ENCODE assay signal across 27 cellular contexts in genomic region chr20:8530022-8530421, GRCh38.
"Had no signal": no experiment of that assay in that cellular context is flagged by ENCODE, and none has a peak within 500 bp of the region (broad histone marks: within the 10 kb centered on the region; RNA-seq: fewer than 3 reads in every experiment).

No MANE protein-coding gene starts in this region.

- ATAC-seq: left lung; mucosa of descending colon; natural killer cell treated with Interleukin-12 subunit alpha and Interleukin-12 subunit beta and Interleukin-15 and Interleukin-18, amount 100 ng/mL, for 72 hours; right cardiac atrium; stimulated activated naive CD8-positive, alpha-beta T cell treated with anti-CD3 and anti-CD28 coated beads, Interleukin-15, Interleukin-2, amounts not matched to agents 100 U/mL and 50 U/mL, for 24 hours; T-helper 17 cell had no signal

- H3K9me3 ChIP-seq: breast epithelium, left lung, mucosa of descending colon, testis, transverse colon had no signal

- H3K4me1 Mint-ChIP-seq: activated CD4-positive, alpha-beta memory T cell treated with anti-CD3 and anti-CD28 coated beads, Interleukin-2, amount 10 ng/mL, durations not matched to agents 7 days and 5 days; activated CD4-positive, alpha-beta T cell treated with anti-CD3 and anti-CD28 coated beads, Interleukin-2, amount 10 ng/mL, durations not matched to agents 7 days and 5 days; activated naive CD4-positive, alpha-beta T cell treated with anti-CD3 and anti-CD28 coated beads, Interleukin-2, amount 10 ng/mL, durations not matched to agents 7 days and 5 days; activated naive CD8-positive, alpha-beta T cell treated with anti-CD3 and anti-CD28 coated beads, Interleukin-2, amount 10 ng/mL, durations not matched to agents 7 days and 5 days had no signal

- H3K4me1 ChIP-seq: breast epithelium, left lung, testis had no signal

- FAIRE-seq: endothelial cell of umbilical vein, islet of Langerhans had no signal

- H3K27me3 ChIP-seq: breast epithelium, left lung, testis, transverse colon had no signal

- H3K36me3 Mint-ChIP-seq: activated naive CD4-positive, alpha-beta T cell treated with anti-CD3 and anti-CD28 coated beads, Interleukin-2, amount 10 ng/mL, durations not matched to agents 7 days and 5 days; activated naive CD8-positive, alpha-beta T cell treated with anti-CD3 and anti-CD28 coated beads, Interleukin-2, amount 10 ng/mL, durations not matched to agents 7 days and 5 days; natural killer cell treated with Interleukin-12 subunit alpha and Interleukin-12 subunit beta and Interleukin-15 and Interleukin-18, amount 100 ng/mL, for 72 hours had no signal

- H3K4me3 ChIP-seq: breast epithelium, left lung, lung, mucosa of descending colon, testis, transverse colon had no signal

- H3K36me3 ChIP-seq: breast epithelium, left lung, transverse colon had no signal

- H3K27ac Mint-ChIP-seq: activated CD4-positive, alpha-beta memory T cell treated with anti-CD3 and anti-CD28 coated beads, Interleukin-2, amount 10 ng/mL, durations not matched to agents 7 days and 5 days; activated CD4-positive, alpha-beta T cell treated with anti-CD3 and anti-CD28 coated beads, Interleukin-2, amount 10 ng/mL, durations not matched to agents 7 days and 5 days; activated naive CD4-positive, alpha-beta T cell treated with anti-CD3 and anti-CD28 coated beads, Interleukin-2, amount 10 ng/mL, durations not matched to agents 7 days and 5 days; activated naive CD8-positive, alpha-beta T cell treated with anti-CD3 and anti-CD28 coated beads, Interleukin-2, amount 10 ng/mL, durations not matched to agents 7 days and 5 days; activated T-cell treated with anti-CD3 and anti-CD28 coated beads, Interleukin-2, amount 50 U/mL, for 24 hours; natural killer cell treated with Interleukin-12 subunit alpha and Interleukin-12 subunit beta and Interleukin-15 and Interleukin-18, amount 100 ng/mL, for 72 hours; T-helper 17 cell had no signal

- H3K4me3 Mint-ChIP-seq: activated CD4-positive, alpha-beta memory T cell treated with anti-CD3 and anti-CD28 coated beads, Interleukin-2, amount 10 ng/mL, durations not matched to agents 7 days and 5 days; activated CD4-positive, alpha-beta T cell treated with anti-CD3 and anti-CD28 coated beads, Interleukin-2, amount 10 ng/mL, durations not matched to agents 7 days and 5 days; activated naive CD4-positive, alpha-beta T cell treated with anti-CD3 and anti-CD28 coated beads, Interleukin-2, amount 10 ng/mL, durations not matched to agents 7 days and 5 days; activated naive CD8-positive, alpha-beta T cell treated with anti-CD3 and anti-CD28 coated beads, Interleukin-2, amount 10 ng/mL, durations not matched to agents 7 days and 5 days; activated T-cell treated with anti-CD3 and anti-CD28 coated beads, Interleukin-2, amount 50 U/mL, for 24 hours; natural killer cell treated with Interleukin-12 subunit alpha and Interleukin-12 subunit beta and Interleukin-15 and Interleukin-18, amount 100 ng/mL, for 72 hours; T-helper 17 cell had no signal

- H3K9me3 Mint-ChIP-seq: activated CD4-positive, alpha-beta memory T cell treated with anti-CD3 and anti-CD28 coated beads, Interleukin-2, amount 10 ng/mL, durations not matched to agents 7 days and 5 days; activated CD4-positive, alpha-beta T cell treated with anti-CD3 and anti-CD28 coated beads, Interleukin-2, amount 10 ng/mL, durations not matched to agents 7 days and 5 days; activated naive CD4-positive, alpha-beta T cell treated with anti-CD3 and anti-CD28 coated beads, Interleukin-2, amount 10 ng/mL, durations not matched to agents 7 days and 5 days; activated naive CD8-positive, alpha-beta T cell treated with anti-CD3 and anti-CD28 coated beads, Interleukin-2, amount 10 ng/mL, durations not matched to agents 7 days and 5 days; activated T-cell treated with anti-CD3 and anti-CD28 coated beads, Interleukin-2, amount 50 U/mL, for 24 hours; natural killer cell treated with Interleukin-12 subunit alpha and Interleukin-12 subunit beta and Interleukin-15 and Interleukin-18, amount 100 ng/mL, for 72 hours had no signal

- H3K27me3 Mint-ChIP-seq: activated CD4-positive, alpha-beta memory T cell treated with anti-CD3 and anti-CD28 coated beads, Interleukin-2, amount 10 ng/mL, durations not matched to agents 7 days and 5 days; activated CD4-positive, alpha-beta T cell treated with anti-CD3 and anti-CD28 coated beads, Interleukin-2, amount 10 ng/mL, durations not matched to agents 7 days and 5 days; activated naive CD4-positive, alpha-beta T cell treated with anti-CD3 and anti-CD28 coated beads, Interleukin-2, amount 10 ng/mL, durations not matched to agents 7 days and 5 days; activated T-cell treated with anti-CD3 and anti-CD28 coated beads, Interleukin-2, amount 50 U/mL, for 24 hours; natural killer cell treated with Interleukin-12 subunit alpha and Interleukin-12 subunit beta and Interleukin-15 and Interleukin-18, amount 100 ng/mL, for 72 hours; T-helper 17 cell had no signal

- DNase-seq: activated CD4-positive, alpha-beta memory T cell treated with anti-CD3 and anti-CD28 coated beads, Interleukin-2, amount 10 ng/mL, durations not matched to agents 7 days and 5 days; activated CD4-positive, alpha-beta T cell treated with anti-CD3 and anti-CD28 coated beads, Interleukin-2, amount 10 ng/mL, durations not matched to agents 7 days and 5 days; activated CD4-positive, CD25-positive, alpha-beta regulatory T cell treated with anti-CD3 and anti-CD28 coated beads, Interleukin-2, amount 50 U/mL, for 72 hours; activated CD8-positive, alpha-beta memory T cell treated with anti-CD3 and anti-CD28 coated beads, Interleukin-2, amount 50 U/mL, for 48 hours; activated gamma-delta T cell; activated naive CD4-positive, alpha-beta T cell treated with anti-CD3 and anti-CD28 coated beads, Interleukin-2, amount 10 ng/mL, durations not matched to agents 7 days and 5 days; activated naive CD8-positive, alpha-beta T cell treated with anti-CD3 and anti-CD28 coated beads, Interleukin-2, amount 10 ng/mL, durations not matched to agents 7 days and 5 days; activated T-cell treated with anti-CD3 and anti-CD28 coated beads, Interleukin-2, amount 50 U/mL, for 24 hours; amniotic stem cell; central memory CD4-positive, alpha-beta T cell; foreskin melanocyte; left lung; mesendoderm; mucosa of descending colon; posterior cingulate gyrus; right cardiac atrium; stimulated activated CD4-positive, alpha-beta T cell treated with anti-CD3 and anti-CD28 coated beads, Interleukin-4, amount 100 ng/mL, for 1 hour; stimulated activated naive CD8-positive, alpha-beta T cell treated with anti-CD3 and anti-CD28 coated beads, Interleukin-15, Interleukin-2, amounts not matched to agents 100 U/mL and 50 U/mL, for 24 hours; T-helper 17 cell; T1000; testis; transverse colon had no signal

- H3K27ac ChIP-seq: breast epithelium, left lung, testis, transverse colon had no signal
